Comparison of ENCODE assay signal across 19 cellular contexts in genomic region chr18:43931439-43931838, GRCh38.
DNase-seq lines count a peak whose midpoint lies in the region; ATAC-seq and TF ChIP-seq lines count a peak whose summit lies in the region.
"Had no signal": no experiment of that assay in that cellular context is flagged by ENCODE, and none has a peak within 500 bp of the region (broad histone marks: within the 10 kb centered on the region; RNA-seq: fewer than 3 reads in every experiment).

No MANE protein-coding gene starts in this region.

- TF ChIP-seq POLR2A in gastroesophageal sphincter (IDR thresholded peaks at IDR 0.05), result no peak

- H3K4me1 ChIP-seq in gastroesophageal sphincter, result peaks cover 0 to 21% (median 0%) of the 10 kb centered on the region in 3 donors

- no peaks in the 10 kb centered on the region for H3K36me3 ChIP-seq in gastroesophageal sphincter
- H3K36me3 ChIP-seq: thoracic aorta had no signal

- H3K27ac ChIP-seq in gastroesophageal sphincter, result no peak overlapping the region
- H3K27ac ChIP-seq: thoracic aorta had no signal

- no peak overlapping the region for H3K4me3 ChIP-seq in gastroesophageal sphincter
- H3K4me3 ChIP-seq: thoracic aorta had no signal

- ATAC-seq in gastroesophageal sphincter (peak; percentile 46), sciatic nerve (peak; percentile 78)
- ATAC-seq: activated CD8-positive, alpha-beta T cell treated with anti-CD3 and anti-CD28 coated beads, Interleukin-2, amount 10 ng/mL, durations not matched to agents 7 days and 5 days had no signal

- no peaks in the 10 kb centered on the region for H3K27me3 ChIP-seq in gastroesophageal sphincter

- TF ChIP-seq EP300 in gastroesophageal sphincter (IDR thresholded peaks at IDR 0.05), result no peak

- no peak for TF ChIP-seq CTCF in gastroesophageal sphincter (IDR thresholded peaks at IDR 0.05)

- 68 to 81% methylated on average over 3 of the region's 3 CpGs for WGBS in gastroesophageal sphincter (ENCODE audit: low coverage in 1 of 2), 2 donors

- intact Hi-C loops in sciatic nerve (cut with DNase I), result no loop called here
- intact Hi-C loops in posterior cingulate gyrus (cut with DNase I), result no loop called here

- H3K9me3 ChIP-seq in gastroesophageal sphincter, result no peaks in the 10 kb centered on the region
- H3K9me3 ChIP-seq: thoracic aorta had no signal

- DNase-seq in DMS153 treated with DMSO at 0.1 percent for 48 hours (lab: John Stamatoyannopoulos, UW; ENCODE audit: unreplicated experiment) (peak; percentile 32), LHCN-M2 (ENCODE audit: low read depth) (peak; percentile 14), sciatic nerve (ENCODE audit: low spot score) (no peak), HCEC 1CT (no peak), CD1c-positive myeloid dendritic cell (ENCODE audit: extremely low spot score) (no peak), posterior cingulate gyrus (no peak)
- DNase-seq: activated CD4-positive, CD25-positive, alpha-beta regulatory T cell treated with anti-CD3 and anti-CD28 coated beads, Interleukin-2, amount 50 U/mL, for 72 hours; activated CD8-positive, alpha-beta T cell treated with anti-CD3 and anti-CD28 coated beads, Interleukin-2, amount 10 ng/mL, durations not matched to agents 7 days and 5 days; activated effector memory CD4-positive, alpha-beta T cell treated with anti-CD3 and anti-CD28 coated beads, Interleukin-2, amount 50 U/mL, for 16 hours; activated T-cell treated with anti-CD3 and anti-CD28 coated beads for 4 hours; CD4-positive, CD25-positive, alpha-beta regulatory T cell; effector CD4-positive, alpha-beta T cell; HFFc6; nucleus accumbens; stimulated activated CD4-positive, alpha-beta T cell treated with anti-CD3 and anti-CD28 coated beads, Interleukin-12 subunit alpha, Interleukin-12 subunit beta, amount 100 ng/mL, for 4 hours; stimulated activated CD4-positive, alpha-beta T cell treated with anti-CD3 and anti-CD28 coated beads, Interleukin-4, amount 100 ng/mL, for 24 hours; stimulated activated naive CD4-positive, alpha-beta T cell had no signal

Comparison
In these comparisons a context has a peak if more than half of its experiments do, and no peak if none do; other contexts are left out.
1. DNase-seq: peak in DMS153 treated with DMSO at 0.1 percent for 48 hours (single experiment) and LHCN-M2 (single experiment); none in sciatic nerve (single experiment), HCEC 1CT (single experiment), CD1c-positive myeloid dendritic cell (single experiment) and posterior cingulate gyrus (0 of 10).